In genomic region chrX:106300656-106301055, GRCh38 we compare ENCODE assay signal across 19 cellular contexts.
"Had no signal": no experiment of that assay in that cellular context is flagged by ENCODE, and none has a peak within 500 bp of the region (broad histone marks: within the 10 kb centered on the region; RNA-seq: fewer than 3 reads in every experiment).

No MANE protein-coding gene starts in this region.

- H3K9me3 Mint-ChIP-seq: stimulated activated naive B cell treated with anti-CD40 and anti-IgM and Interleukin-4, amounts not matched to agents 10 μg/mL and 1 μg/mL and 100 μg/mL, for 72 hours; stimulated activated naive CD8-positive, alpha-beta T cell treated with anti-CD3 and anti-CD28 coated beads, Interleukin-15, amount 100 ng/mL, for 72 hours had no signal

- H3K4me3 Mint-ChIP-seq: immature natural killer cell; nephron; stimulated activated naive B cell treated with anti-CD40 and anti-IgM and Interleukin-4, amounts not matched to agents 10 μg/mL and 1 μg/mL and 100 μg/mL, for 72 hours; stimulated activated naive CD8-positive, alpha-beta T cell treated with anti-CD3 and anti-CD28 coated beads, Interleukin-15, amount 100 ng/mL, for 72 hours had no signal

- H3K27ac ChIP-seq: coronary artery, dorsolateral prefrontal cortex, esophagus squamous epithelium, left ventricle myocardium inferior, lower lobe of right lung, testis, tibial nerve had no signal

- ATAC-seq: left cardiac atrium; lower lobe of right lung; sciatic nerve; stimulated activated naive B cell treated with anti-CD40 and anti-IgM and Interleukin-4, amounts not matched to agents 10 μg/mL and 1 μg/mL and 100 μg/mL, for 72 hours; stimulated activated naive CD8-positive, alpha-beta T cell treated with anti-CD3 and anti-CD28 coated beads, Interleukin-15, amount 100 ng/mL, for 72 hours had no signal

- H3K9me3 ChIP-seq: esophagus squamous epithelium, left ventricle myocardium inferior, lower lobe of right lung, testis, tibial nerve had no signal

- H3K4me1 Mint-ChIP-seq: immature natural killer cell; nephron; stimulated activated naive B cell treated with anti-CD40 and anti-IgM and Interleukin-4, amounts not matched to agents 10 μg/mL and 1 μg/mL and 100 μg/mL, for 72 hours; stimulated activated naive CD8-positive, alpha-beta T cell treated with anti-CD3 and anti-CD28 coated beads, Interleukin-15, amount 100 ng/mL, for 72 hours had no signal

- DNase-seq: dorsolateral prefrontal cortex; effector CD8-positive, alpha-beta T cell; esophagus squamous epithelium; immature natural killer cell; kidney; left cardiac atrium; left ventricle myocardium inferior; lower lobe of right lung; mesenchymal stem cell; midbrain; stimulated activated CD4-positive, alpha-beta T cell treated with anti-CD3 and anti-CD28 coated beads, Interleukin-2, amount 100 ng/mL, for 24 hours; stimulated activated CD4-positive, alpha-beta T cell treated with anti-CD3 and anti-CD28 coated beads, Interleukin-4, amount 100 ng/mL, for 4 hours; stimulated activated naive B cell treated with anti-CD40 and anti-IgM and Interleukin-4, amounts not matched to agents 10 μg/mL and 1 μg/mL and 100 μg/mL, for 72 hours; stimulated activated naive CD8-positive, alpha-beta T cell treated with anti-CD3 and anti-CD28 coated beads, Interleukin-15, amount 100 ng/mL, for 72 hours; testis had no signal

- H3K4me1 ChIP-seq: esophagus squamous epithelium, left ventricle myocardium inferior, lower lobe of right lung, testis, tibial nerve had no signal

- H3K36me3 ChIP-seq: esophagus squamous epithelium, left ventricle myocardium inferior, lower lobe of right lung, tibial nerve had no signal

- H3K36me3 Mint-ChIP-seq: immature natural killer cell; stimulated activated naive B cell treated with anti-CD40 and anti-IgM and Interleukin-4, amounts not matched to agents 10 μg/mL and 1 μg/mL and 100 μg/mL, for 72 hours had no signal

- H3K27ac Mint-ChIP-seq: immature natural killer cell; nephron; stimulated activated naive B cell treated with anti-CD40 and anti-IgM and Interleukin-4, amounts not matched to agents 10 μg/mL and 1 μg/mL and 100 μg/mL, for 72 hours; stimulated activated naive CD8-positive, alpha-beta T cell treated with anti-CD3 and anti-CD28 coated beads, Interleukin-15, amount 100 ng/mL, for 72 hours had no signal

- H3K27me3 ChIP-seq: esophagus squamous epithelium, testis, tibial nerve had no signal

- H3K4me3 ChIP-seq: coronary artery, dorsolateral prefrontal cortex, esophagus squamous epithelium, left ventricle myocardium inferior, lower lobe of right lung, testis, tibial nerve had no signal

- H3K27me3 Mint-ChIP-seq: stimulated activated naive B cell treated with anti-CD40 and anti-IgM and Interleukin-4, amounts not matched to agents 10 μg/mL and 1 μg/mL and 100 μg/mL, for 72 hours; stimulated activated naive CD8-positive, alpha-beta T cell treated with anti-CD3 and anti-CD28 coated beads, Interleukin-15, amount 100 ng/mL, for 72 hours had no signal
